In genomic region chr6:18302561-18303439, GRCh38 we compare ENCODE assay signal across 11 cellular contexts. TPM values are rescaled to one million over a fixed set of nuclear protein-coding genes. Genes with fewer than 3 reads are reported as not detected.
A peak's percentile ranks its signal among the peaks of the same experiment; 100 is the strongest.
DNase-seq lines count a peak whose midpoint lies in the region; ATAC-seq and TF ChIP-seq lines count a peak whose summit lies in the region.
"Had no signal": no experiment of that assay in that cellular context is flagged by ENCODE, and none has a peak within 500 bp of the region (broad histone marks: within the 10 kb centered on the region; RNA-seq: fewer than 3 reads in every experiment).

No MANE protein-coding gene starts in this region.

- CTCF ChIA-PET in OCI-LY7 (lab: Charles Lee; ENCODE audit: unreplicated experiment): no interaction called here

- H3K9me3 ChIP-seq in OCI-LY7 (ENCODE audit: low read length): no peaks in the 10 kb centered on the region
- H3K9me3 ChIP-seq: Peyer's patch had no signal

- H3K4me2 ChIP-seq in OCI-LY7 (ENCODE audit: low read length): no peak overlapping the region

- H3K9me2 ChIP-seq in OCI-LY7 (ENCODE audit: insufficient read depth, low read length): no peaks in the 10 kb centered on the region

- intact Hi-C loops in OCI-LY7 (cut with micrococcal nuclease; ENCODE audit: unreplicated experiment): no loop called here

- DNase-seq in OCI-LY7 (ENCODE audit: low spot score) (peak; percentile 44), fibroblast of villous mesenchyme (ENCODE audit: low read depth) (peak; percentile 28), coronary artery (ENCODE audit: low spot score) (no peak), DMS153 treated with DMSO at 0.1 percent for 48 hours (lab: John Stamatoyannopoulos, UW; ENCODE audit: unreplicated experiment) (no peak), activated gamma-delta T cell (lab: John Stamatoyannopoulos, UW) (no peak)
- DNase-seq: MV-4-11; stimulated activated naive CD8-positive, alpha-beta T cell treated with anti-CD3 and anti-CD28 coated beads, Interleukin-15, amount 100 ng/mL, for 72 hours had no signal

- no peak overlapping the region for H3K27ac ChIP-seq in C4-2B
- H3K27ac ChIP-seq in OCI-LY7 (ENCODE audit: low read depth, low read length, poor library complexity, severe bottlenecking): no peak overlapping the region
- H3K27ac ChIP-seq in coronary artery: no peak overlapping the region
- H3K27ac ChIP-seq: Peyer's patch had no signal

- no TSS peak for BruUV-seq in OCI-LY7 (replicated peaks; lab: Mats Ljungman, UMichigan)

- POLR2A ChIA-PET in OCI-LY7 (lab: Charles Lee): interaction anchor here (1.3 kb wide), 1 partner anchor 30 kb away, joined by 4 read pairs; no protein-coding TSS in a partner anchor

- H3K36me3 ChIP-seq in OCI-LY7 (ENCODE audit: insufficient read depth, low read length): no peaks in the 10 kb centered on the region
- H3K36me3 ChIP-seq: Peyer's patch had no signal

- peaks cover 7% of the 10 kb centered on the region for H3K4me1 ChIP-seq in OCI-LY7 (ENCODE audit: insufficient read depth, low read length, poor library complexity, severe bottlenecking)
- H3K4me1 ChIP-seq: Peyer's patch had no signal

- H3K4me3 ChIP-seq in OCI-LY7 (ENCODE audit: low read depth, low read length, poor library complexity, severe bottlenecking) (no peak overlapping the region), fibroblast of villous mesenchyme (ENCODE audit: low read depth, low read length) (no peak overlapping the region), coronary artery (no peak overlapping the region)
- H3K4me3 ChIP-seq: Peyer's patch had no signal

- ATAC-seq in GM18907 (IDR thresholded peaks at IDR 0.05; ENCODE audit: unreplicated experiment) (peak; percentile 50), HG02763 (IDR thresholded peaks at IDR 0.05; ENCODE audit: unreplicated experiment) (no peak)
- ATAC-seq: stimulated activated naive CD8-positive, alpha-beta T cell treated with anti-CD3 and anti-CD28 coated beads, Interleukin-15, amount 100 ng/mL, for 72 hours had no signal

- no peaks in the 10 kb centered on the region for H4K20me1 ChIP-seq in OCI-LY7 (ENCODE audit: insufficient read depth, low read length)

- H2AFZ ChIP-seq in OCI-LY7 (ENCODE audit: low read length): peak overlapping the region; percentile 17; the same call in 1 of the 2 replicates

- no peaks in the 10 kb centered on the region for H3K79me2 ChIP-seq in OCI-LY7 (ENCODE audit: insufficient read depth, low read depth, low read length)

- TF ChIP-seq CTCF in C4-2B (conservative IDR thresholded peaks at IDR 0.05) (peak; percentile 15), OCI-LY7 (conservative IDR thresholded peaks at IDR 0.05; ENCODE audit: low read length) (peak; percentile 67), fibroblast of villous mesenchyme (IDR thresholded peaks at IDR 0.05; ENCODE audit: insufficient read depth, low read depth, low read length) (peak; percentile 14), coronary artery (IDR thresholded peaks at IDR 0.05) (no peak)

RNA-seq across cellular contexts. Expression of gene DEK, which starts 38.5 kb away (rescaled TPM):
- total RNA-seq in OCI-LY7 (2014; rRNA removed; shearing (Covaris generic)): 235 and 462 TPM in 2 replicates
- total RNA-seq in OCI-LY7 (2022) (267 and 309 TPM in 2 replicates), fibroblast of villous mesenchyme (113 and 117 TPM in 2 replicates)

Comparison
In these comparisons a context has a peak if more than half of its experiments do, and no peak if none do; other contexts are left out.
1. DNase-seq: peak in OCI-LY7 (single experiment) and fibroblast of villous mesenchyme (single experiment); none in coronary artery (single experiment), DMS153 treated with DMSO at 0.1 percent for 48 hours (single experiment) and activated gamma-delta T cell (single experiment).